ENCODE assay signal across 8 cellular contexts in the genomic region with DNA sequence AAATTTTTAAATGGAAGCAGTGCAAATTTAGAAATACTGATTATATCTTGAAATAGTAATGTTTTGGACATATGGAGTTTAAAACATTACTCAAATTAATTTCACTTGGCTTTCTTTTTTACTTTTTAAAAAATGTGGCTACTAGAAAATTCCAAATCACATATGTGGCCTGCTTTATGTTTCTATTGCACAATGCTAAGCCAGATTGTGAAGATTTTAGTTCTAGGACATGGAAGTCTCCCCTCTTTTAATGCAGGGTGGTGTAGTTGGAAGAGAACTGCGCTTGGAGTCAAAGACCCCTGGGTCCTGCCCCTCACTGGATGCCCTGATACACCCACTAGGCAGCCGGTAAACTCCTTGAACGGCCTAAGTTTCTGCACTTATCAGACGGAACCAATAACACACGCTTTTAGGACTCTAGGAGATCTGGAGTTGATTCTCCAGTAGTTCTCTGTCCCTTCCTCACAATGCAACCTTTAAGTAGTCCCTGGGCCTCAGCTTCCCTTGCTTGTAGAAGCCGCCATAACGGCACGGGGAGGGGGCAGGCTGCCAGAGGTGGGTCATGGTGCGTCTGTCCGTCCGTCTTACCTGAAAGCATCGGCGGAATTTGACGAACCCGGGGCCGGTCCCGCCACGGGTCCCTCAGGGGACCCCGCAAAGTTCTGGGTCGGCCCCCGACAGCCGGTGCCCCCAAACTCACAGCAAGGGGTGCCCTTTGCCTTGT. TPM values are rescaled to one million over a fixed set of nuclear protein-coding genes. Genes with fewer than 3 reads are reported as not detected.
A peak's percentile ranks its signal among the peaks of the same experiment; 100 is the strongest.
DNase-seq lines count a peak whose midpoint lies in the region; ATAC-seq and TF ChIP-seq lines count a peak whose summit lies in the region.

No MANE protein-coding gene starts in this region.

- H3K9ac ChIP-seq in liver (ENCODE audit: low read depth in 1 of 2, low read length in 2 of 2): peak overlapping the region in 1 of 2 donors; percentile 90

- ATAC-seq in thoracic aorta (ENCODE audit: insufficient number of reproducible peaks, low FRiP score, low read depth): no peak
- no peak for ATAC-seq in GM21528 (IDR thresholded peaks at IDR 0.05; ENCODE audit: low FRiP score, unreplicated experiment)

- no peaks in the 10 kb centered on the region for H3K36me3 ChIP-seq in liver (ENCODE audit: control insufficient read depth in 4 of 4, insufficient read depth in 3 of 4, low read depth in 1 of 4, low read length in 3 of 4)
- H3K36me3 ChIP-seq in thoracic aorta: no peaks in the 10 kb centered on the region

- H3K27ac ChIP-seq in liver (ENCODE audit: low read depth in 1 of 2, low read length in 2 of 2) (peak overlapping the region; percentile 75 to 79), thoracic aorta (peak overlapping the region; percentile 64 to 80)

- H3K9me3 ChIP-seq in liver (ENCODE audit: control insufficient read depth in 4 of 4, low read length in 3 of 4) (no peaks in the 10 kb centered on the region), thoracic aorta (no peaks in the 10 kb centered on the region)

- DNase-seq in NCI-H1694 treated with DMSO at 0.1 percent for 48 hours (lab: John Stamatoyannopoulos, UW) (peak; percentile 0), NCI-H1694 (lab: John Stamatoyannopoulos, UW) (no peak), NCI-H2171 (lab: John Stamatoyannopoulos, UW) (peak; percentile 8), cardiac fibroblast (ENCODE audit: low read depth in 2 of 2) (peak; percentile 15 to 22), thoracic aorta (ENCODE audit: low spot score) (no peak), activated gamma-delta T cell (lab: John Stamatoyannopoulos, UW) (no peak)

- 15% methylated on average over 22 of the region's 22 CpGs for WGBS in liver

- TF ChIP-seq RAD21 in liver (IDR thresholded peaks at IDR 0.05): no peak

- TF ChIP-seq CTCF in cardiac fibroblast (IDR thresholded peaks at IDR 0.05; ENCODE audit: low read depth, low read length) (no peak), liver (IDR thresholded peaks at IDR 0.05; ENCODE audit: low read depth, low read length, missing input control) (no peak), thoracic aorta (IDR thresholded peaks at IDR 0.05) (no peak)

- H3K27me3 ChIP-seq in liver (ENCODE audit: control insufficient read depth in 4 of 4, insufficient read depth in 4 of 4, low read length in 3 of 4) (no peaks in the 10 kb centered on the region), thoracic aorta (replicated peaks; ENCODE audit: insufficient read depth) (no peaks in the 10 kb centered on the region)

- H3K4me3 ChIP-seq in cardiac fibroblast (replicated peaks in 1 of 2; ENCODE audit: low read depth in 2 of 2, low read length in 2 of 2) (peak overlapping the region; percentile 84 to 92), liver (ENCODE audit: low read depth in 1 of 3, low read length in 3 of 3) (peak overlapping the region; percentile 75 to 85 (median 81)), thoracic aorta (peak overlapping the region; percentile 82)

- H3K4me1 ChIP-seq in liver (ENCODE audit: control insufficient read depth in 4 of 4, insufficient read depth in 4 of 4, low read length in 3 of 4) (peaks cover 5 to 16% (median 8%) of the 10 kb centered on the region in 4 donors), thoracic aorta (ENCODE audit: control insufficient read depth in 1 of 2, low read depth in 2 of 2) (peaks cover 7 to 12% of the 10 kb centered on the region in 2 donors)

TF ChIP-seq in liver, 16 proteins besides CTCF, POLR2A, EP300 and RAD21:
- TF ChIP-seq FOXA1 (IDR thresholded peaks at IDR 0.05) (no peak), GABPA (IDR thresholded peaks at IDR 0.05 in 1 of 2, conservative IDR thresholded peaks at IDR 0.05 in 1 of 2) (no peak), JUND (IDR thresholded peaks at IDR 0.05) (no peak), EGR1 (IDR thresholded peaks at IDR 0.05; ENCODE audit: low read depth in 2 of 2) (no peak), SP1 (IDR thresholded peaks at IDR 0.05) (no peak), HNF4A (conservative IDR thresholded peaks at IDR 0.05) (no peak), YY1 (IDR thresholded peaks at IDR 0.05) (no peak), RXRA (IDR thresholded peaks at IDR 0.05) (no peak), FOXA2 (IDR thresholded peaks at IDR 0.05) (no peak), HNF4G (IDR thresholded peaks at IDR 0.05) (no peak), NR2F2 (IDR thresholded peaks at IDR 0.05) (no peak), TAF1 (conservative IDR thresholded peaks at IDR 0.05) (no peak)
- TF ChIP-seq, protein P1, sequence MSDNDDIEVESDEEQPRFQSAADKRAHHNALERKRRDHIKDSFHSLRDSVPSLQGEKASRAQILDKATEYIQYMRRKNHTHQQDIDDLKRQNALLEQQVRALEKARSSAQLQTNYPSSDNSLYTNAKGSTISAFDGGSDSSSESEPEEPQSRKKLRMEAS (IDR thresholded peaks at IDR 0.05): no peak
- TF ChIP-seq, protein P2, sequence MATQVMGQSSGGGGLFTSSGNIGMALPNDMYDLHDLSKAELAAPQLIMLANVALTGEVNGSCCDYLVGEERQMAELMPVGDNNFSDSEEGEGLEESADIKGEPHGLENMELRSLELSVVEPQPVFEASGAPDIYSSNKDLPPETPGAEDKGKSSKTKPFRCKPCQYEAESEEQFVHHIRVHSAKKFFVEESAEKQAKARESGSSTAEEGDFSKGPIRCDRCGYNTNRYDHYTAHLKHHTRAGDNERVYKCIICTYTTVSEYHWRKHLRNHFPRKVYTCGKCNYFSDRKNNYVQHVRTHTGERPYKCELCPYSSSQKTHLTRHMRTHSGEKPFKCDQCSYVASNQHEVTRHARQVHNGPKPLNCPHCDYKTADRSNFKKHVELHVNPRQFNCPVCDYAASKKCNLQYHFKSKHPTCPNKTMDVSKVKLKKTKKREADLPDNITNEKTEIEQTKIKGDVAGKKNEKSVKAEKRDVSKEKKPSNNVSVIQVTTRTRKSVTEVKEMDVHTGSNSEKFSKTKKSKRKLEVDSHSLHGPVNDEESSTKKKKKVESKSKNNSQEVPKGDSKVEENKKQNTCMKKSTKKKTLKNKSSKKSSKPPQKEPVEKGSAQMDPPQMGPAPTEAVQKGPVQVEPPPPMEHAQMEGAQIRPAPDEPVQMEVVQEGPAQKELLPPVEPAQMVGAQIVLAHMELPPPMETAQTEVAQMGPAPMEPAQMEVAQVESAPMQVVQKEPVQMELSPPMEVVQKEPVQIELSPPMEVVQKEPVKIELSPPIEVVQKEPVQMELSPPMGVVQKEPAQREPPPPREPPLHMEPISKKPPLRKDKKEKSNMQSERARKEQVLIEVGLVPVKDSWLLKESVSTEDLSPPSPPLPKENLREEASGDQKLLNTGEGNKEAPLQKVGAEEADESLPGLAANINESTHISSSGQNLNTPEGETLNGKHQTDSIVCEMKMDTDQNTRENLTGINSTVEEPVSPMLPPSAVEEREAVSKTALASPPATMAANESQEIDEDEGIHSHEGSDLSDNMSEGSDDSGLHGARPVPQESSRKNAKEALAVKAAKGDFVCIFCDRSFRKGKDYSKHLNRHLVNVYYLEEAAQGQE (IDR thresholded peaks at IDR 0.05): no peak
- TF ChIP-seq, protein P3, sequence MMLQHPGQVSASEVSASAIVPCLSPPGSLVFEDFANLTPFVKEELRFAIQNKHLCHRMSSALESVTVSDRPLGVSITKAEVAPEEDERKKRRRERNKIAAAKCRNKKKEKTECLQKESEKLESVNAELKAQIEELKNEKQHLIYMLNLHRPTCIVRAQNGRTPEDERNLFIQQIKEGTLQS (IDR thresholded peaks at IDR 0.05): no peak
- TF ChIP-seq, protein P4, sequence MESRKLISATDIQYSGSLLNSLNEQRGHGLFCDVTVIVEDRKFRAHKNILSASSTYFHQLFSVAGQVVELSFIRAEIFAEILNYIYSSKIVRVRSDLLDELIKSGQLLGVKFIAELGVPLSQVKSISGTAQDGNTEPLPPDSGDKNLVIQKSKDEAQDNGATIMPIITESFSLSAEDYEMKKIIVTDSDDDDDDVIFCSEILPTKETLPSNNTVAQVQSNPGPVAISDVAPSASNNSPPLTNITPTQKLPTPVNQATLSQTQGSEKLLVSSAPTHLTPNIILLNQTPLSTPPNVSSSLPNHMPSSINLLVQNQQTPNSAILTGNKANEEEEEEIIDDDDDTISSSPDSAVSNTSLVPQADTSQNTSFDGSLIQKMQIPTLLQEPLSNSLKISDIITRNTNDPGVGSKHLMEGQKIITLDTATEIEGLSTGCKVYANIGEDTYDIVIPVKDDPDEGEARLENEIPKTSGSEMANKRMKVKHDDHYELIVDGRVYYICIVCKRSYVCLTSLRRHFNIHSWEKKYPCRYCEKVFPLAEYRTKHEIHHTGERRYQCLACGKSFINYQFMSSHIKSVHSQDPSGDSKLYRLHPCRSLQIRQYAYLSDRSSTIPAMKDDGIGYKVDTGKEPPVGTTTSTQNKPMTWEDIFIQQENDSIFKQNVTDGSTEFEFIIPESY (IDR thresholded peaks at IDR 0.05): no peak

RNA-seq across cellular contexts. Expression of a gene that starts 0.5 kb away (rescaled TPM):
- total RNA-seq in liver (under 1 TPM; 0.05 to 0.42 TPM), thoracic aorta (1 to 10 TPM in 1 of 2 donors, under 1 TPM in 1; 0.71 to 1.9 TPM)
- under 1 TPM; 0.01 to 0.03 TPM for polyA plus RNA-seq in liver

RNA-seq across cellular contexts. Expression of a gene that starts 0.7 kb away (rescaled TPM):
- total RNA-seq in liver (1 to 10 TPM; 6.3 to 8.6 TPM), thoracic aorta (10 to 100 TPM; 13.8 TPM)
- 10 to 100 TPM in 1 of 2 donors, 1 to 10 TPM in 1; 9.3 to 14.9 TPM for polyA plus RNA-seq in liver

RNA-seq across cellular contexts. Expression of a gene that starts 26.1 kb away (rescaled TPM):
- total RNA-seq in liver: 10 to 100 TPM; 20.2 to 20.8 TPM
- polyA plus RNA-seq in liver: 10 to 100 TPM; 21.9 to 44.3 TPM
- total RNA-seq in thoracic aorta: 10 to 100 TPM; 16.1 to 35.8 TPM

RNA-seq across cellular contexts. Expression of a gene that starts 45.0 kb away (rescaled TPM):
- 10 to 100 TPM; 15.6 to 20.6 TPM for total RNA-seq in liver
- polyA plus RNA-seq in liver: 10 to 100 TPM in 1 of 2 donors, 1 to 10 TPM in 1; 3.4 to 13.8 TPM
- total RNA-seq in thoracic aorta: 10 to 100 TPM; 45.6 to 83.9 TPM

RNA-seq across cellular contexts. Expression of a gene that starts 50.0 kb away (rescaled TPM):
- 10 to 100 TPM; 24.3 to 56.3 TPM for total RNA-seq in liver
- polyA plus RNA-seq in liver: 1 to 10 TPM; 5.3 to 7.8 TPM
- 10 to 100 TPM; 42.9 to 73.5 TPM for total RNA-seq in thoracic aorta

Comparison
In these comparisons a context has a peak if more than half of its experiments do, and no peak if none do; other contexts are left out.
1. DNase-seq: peak in NCI-H1694 treated with DMSO at 0.1 percent for 48 hours (single experiment), NCI-H2171 (single experiment) and cardiac fibroblast (2 of 2); none in NCI-H1694 (single experiment), thoracic aorta (single experiment) and activated gamma-delta T cell (single experiment).
2. Peak in every context shown above with its lines, with median percentiles within 50 percentile points of each other: H3K4me3 ChIP-seq.